Comparison of ENCODE assay signal across 1 cellular context in the genomic region with DNA sequence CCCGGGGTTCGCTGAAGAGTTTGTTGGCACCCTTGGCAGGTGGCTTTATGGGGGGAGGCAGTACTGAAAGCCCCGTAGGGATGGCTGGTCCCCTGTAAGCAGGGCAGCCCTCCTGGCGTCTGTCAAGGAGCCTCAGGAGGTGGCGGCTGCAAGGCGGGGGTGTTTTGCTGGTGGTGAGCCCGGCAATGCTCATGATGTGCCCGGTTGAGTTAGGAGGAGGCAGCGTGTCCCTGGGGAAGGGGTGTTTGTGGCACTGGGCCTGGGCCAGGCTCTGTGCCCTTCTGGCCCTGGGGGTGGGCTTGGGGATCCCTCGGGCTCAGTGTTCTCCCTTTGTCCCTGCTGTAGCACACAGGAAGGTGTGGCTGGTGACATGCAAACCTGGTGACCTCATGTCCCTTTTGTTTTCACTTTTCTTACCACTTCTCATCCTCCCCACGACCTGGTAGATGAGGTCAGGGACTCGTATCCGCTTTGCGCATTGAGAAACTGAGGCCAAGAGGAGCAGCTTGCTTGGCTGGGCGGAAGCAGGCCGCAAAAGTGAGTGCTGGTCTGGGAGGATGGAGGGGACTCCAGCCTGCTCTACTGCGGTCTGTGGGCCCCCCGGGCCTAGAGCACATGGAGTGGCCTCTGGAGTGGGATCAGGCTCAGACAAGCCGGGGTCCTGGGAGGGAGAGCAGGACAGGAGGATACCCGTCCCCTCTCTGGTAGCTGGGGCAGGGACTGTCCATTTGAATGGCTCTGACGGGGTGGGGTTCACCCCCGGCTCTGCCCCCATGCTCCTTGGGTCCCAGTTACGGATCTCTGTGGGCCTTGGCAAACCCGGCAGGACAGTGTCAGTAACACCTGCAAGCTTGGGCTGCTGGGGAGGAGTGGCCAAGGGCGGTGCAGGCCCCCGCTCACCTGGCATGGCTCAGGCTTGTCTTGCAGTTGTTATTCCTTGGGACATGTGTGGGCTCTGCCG.
TF ChIP-seq lines count a peak whose summit lies in the region.

No MANE protein-coding gene starts in this region.

TF ChIP-seq in neural cell, 6 proteins besides CTCF, POLR2A, EP300 and RAD21 (continued from another document):
- TF ChIP-seq, protein P1, sequence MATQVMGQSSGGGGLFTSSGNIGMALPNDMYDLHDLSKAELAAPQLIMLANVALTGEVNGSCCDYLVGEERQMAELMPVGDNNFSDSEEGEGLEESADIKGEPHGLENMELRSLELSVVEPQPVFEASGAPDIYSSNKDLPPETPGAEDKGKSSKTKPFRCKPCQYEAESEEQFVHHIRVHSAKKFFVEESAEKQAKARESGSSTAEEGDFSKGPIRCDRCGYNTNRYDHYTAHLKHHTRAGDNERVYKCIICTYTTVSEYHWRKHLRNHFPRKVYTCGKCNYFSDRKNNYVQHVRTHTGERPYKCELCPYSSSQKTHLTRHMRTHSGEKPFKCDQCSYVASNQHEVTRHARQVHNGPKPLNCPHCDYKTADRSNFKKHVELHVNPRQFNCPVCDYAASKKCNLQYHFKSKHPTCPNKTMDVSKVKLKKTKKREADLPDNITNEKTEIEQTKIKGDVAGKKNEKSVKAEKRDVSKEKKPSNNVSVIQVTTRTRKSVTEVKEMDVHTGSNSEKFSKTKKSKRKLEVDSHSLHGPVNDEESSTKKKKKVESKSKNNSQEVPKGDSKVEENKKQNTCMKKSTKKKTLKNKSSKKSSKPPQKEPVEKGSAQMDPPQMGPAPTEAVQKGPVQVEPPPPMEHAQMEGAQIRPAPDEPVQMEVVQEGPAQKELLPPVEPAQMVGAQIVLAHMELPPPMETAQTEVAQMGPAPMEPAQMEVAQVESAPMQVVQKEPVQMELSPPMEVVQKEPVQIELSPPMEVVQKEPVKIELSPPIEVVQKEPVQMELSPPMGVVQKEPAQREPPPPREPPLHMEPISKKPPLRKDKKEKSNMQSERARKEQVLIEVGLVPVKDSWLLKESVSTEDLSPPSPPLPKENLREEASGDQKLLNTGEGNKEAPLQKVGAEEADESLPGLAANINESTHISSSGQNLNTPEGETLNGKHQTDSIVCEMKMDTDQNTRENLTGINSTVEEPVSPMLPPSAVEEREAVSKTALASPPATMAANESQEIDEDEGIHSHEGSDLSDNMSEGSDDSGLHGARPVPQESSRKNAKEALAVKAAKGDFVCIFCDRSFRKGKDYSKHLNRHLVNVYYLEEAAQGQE (IDR thresholded peaks at IDR 0.05; ENCODE audit: borderline replicate concordance) = no peak
- TF ChIP-seq EZH2 (IDR thresholded peaks at IDR 0.05; ENCODE audit: borderline replicate concordance, insufficient read depth, low read length, poor library complexity, severe bottlenecking) = no peak
